Comparison of ENCODE assay signal across 19 cellular contexts in the genomic region with DNA sequence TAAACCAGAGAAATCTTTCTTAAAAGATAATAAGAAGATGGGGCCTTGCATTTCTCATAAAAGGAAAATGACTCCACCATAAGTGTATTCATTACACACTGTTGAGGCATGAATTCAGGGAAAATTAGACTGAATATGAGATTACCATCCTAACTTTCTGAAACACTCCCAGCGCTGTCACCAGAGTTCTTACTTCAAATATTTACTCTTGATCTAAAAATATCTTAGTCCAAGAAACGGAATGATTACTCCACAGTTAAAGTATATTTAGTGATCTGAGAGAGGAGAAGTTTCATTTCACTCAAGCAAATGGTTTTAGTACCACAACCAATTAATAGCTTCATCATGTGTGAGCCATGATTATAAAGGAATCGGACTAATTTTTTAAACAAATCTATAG.
A peak's percentile ranks its signal among the peaks of the same experiment; 100 is the strongest.
DNase-seq lines count a peak whose midpoint lies in the region; ATAC-seq and TF ChIP-seq lines count a peak whose summit lies in the region.
"Had no signal": no experiment of that assay in that cellular context is flagged by ENCODE, and none has a peak within 500 bp of the region (broad histone marks: within the 10 kb centered on the region; RNA-seq: fewer than 3 reads in every experiment).

No MANE protein-coding gene starts in this region.

- H3K4me1 ChIP-seq in osteoblast (ENCODE audit: insufficient read depth, low read length) (peaks cover 8% of the 10 kb centered on the region), upper lobe of left lung (peaks cover 8 to 17% (median 13%) of the 10 kb centered on the region in 4 donors)
- H3K4me1 ChIP-seq: colonic mucosa, spleen had no signal

- TF ChIP-seq CTCF in osteoblast (IDR thresholded peaks at IDR 0.05; ENCODE audit: extremely low read depth, low read depth, low read length) (no peak), upper lobe of left lung (IDR thresholded peaks at IDR 0.05) (no peak)

- H3K27ac ChIP-seq in osteoblast (ENCODE audit: low read depth, low read length) = peak overlapping the region; percentile 73
- peak overlapping the region in 3 of 4 donors; percentile 22 to 49 (median 35) for H3K27ac ChIP-seq in upper lobe of left lung
- H3K27ac ChIP-seq: colonic mucosa, psoas muscle, SJCRH30, spleen, suprapubic skin had no signal

- DNase-seq in GM04503 (ENCODE audit: low read depth) = peak; percentile 11
- DNase-seq in dedifferentiated amniotic fluid mesenchymal stem cell (ENCODE audit: extremely low spot score) = peak; percentile 34
- no peak for DNase-seq in osteoblast (ENCODE audit: insufficient read length, low spot score, missing footprints)
- DNase-seq in upper lobe of left lung = no peak
- no peak for DNase-seq in activated T-cell treated with anti-CD3 and anti-CD28 coated beads, Interleukin-2, amount 50 U/mL, for 48 hours
- no peak for DNase-seq in GF-D8 (lab: John Stamatoyannopoulos, UW)
- DNase-seq in C1 segment of cervical spinal cord (lab: John Stamatoyannopoulos, UW) = no peak
- DNase-seq: activated B cell treated with CpG ODN at 0.5 μM for 24 hours; activated CD4-positive, alpha-beta memory T cell treated with anti-CD3 and anti-CD28 coated beads, Interleukin-2, amount 10 ng/mL, durations not matched to agents 7 days and 5 days; activated naive CD4-positive, alpha-beta T cell treated with anti-CD3 and anti-CD28 coated beads, Interleukin-2, amount 50 U/mL, for 16 hours; colonic mucosa; GDM1; H9; NCI-H187 treated with DMSO at 0.1 percent for 48 hours; NCI-H226; psoas muscle; SJCRH30; spleen had no signal

- H3K36me3 ChIP-seq in osteoblast (ENCODE audit: insufficient read depth, low read length) (no peaks in the 10 kb centered on the region), upper lobe of left lung (no peaks in the 10 kb centered on the region)
- H3K36me3 ChIP-seq: colonic mucosa, SJCRH30, spleen, suprapubic skin had no signal

- H3K27me3 ChIP-seq in osteoblast (ENCODE audit: insufficient read depth, low read length) (no peaks in the 10 kb centered on the region), upper lobe of left lung (no peaks in the 10 kb centered on the region)
- H3K27me3 ChIP-seq: colonic mucosa, SJCRH30, spleen, suprapubic skin had no signal

- no peak overlapping the region for H3K4me3 ChIP-seq in osteoblast (ENCODE audit: insufficient read depth, low read length)
- H3K4me3 ChIP-seq in upper lobe of left lung = no peak overlapping the region
- H3K4me3 ChIP-seq: colonic mucosa, psoas muscle, SJCRH30, spleen, suprapubic skin had no signal

- 46 to 53% methylated on average over 3 of the region's 3 CpGs for WGBS in upper lobe of left lung, 2 donors

- H4K20me1 ChIP-seq in osteoblast (ENCODE audit: insufficient read depth, low read length) = no peaks in the 10 kb centered on the region

- TF ChIP-seq EP300 in upper lobe of left lung (IDR thresholded peaks at IDR 0.05) = no peak

- H2AFZ ChIP-seq in osteoblast (ENCODE audit: low read length) = no peak overlapping the region

- peak overlapping the region; percentile 9 for H3K4me2 ChIP-seq in osteoblast (ENCODE audit: insufficient read depth, low read length)

- no peak for TF ChIP-seq POLR2A in upper lobe of left lung (IDR thresholded peaks at IDR 0.05)

- no peaks in the 10 kb centered on the region for H3K9me3 ChIP-seq in osteoblast (ENCODE audit: low read depth, low read length)
- H3K9me3 ChIP-seq in upper lobe of left lung = no peaks in the 10 kb centered on the region
- H3K9me3 ChIP-seq: colonic mucosa, psoas muscle, SJCRH30, spleen, suprapubic skin had no signal

- H3K79me2 ChIP-seq in osteoblast (ENCODE audit: insufficient read depth, low read length) = no peaks in the 10 kb centered on the region

- no peak for ATAC-seq in upper lobe of left lung (ENCODE audit: low FRiP score in 2 of 2)

Comparison
In these comparisons a context has a peak if more than half of its experiments do, and no peak if none do; other contexts are left out.
1. DNase-seq: peak in GM04503 (single experiment) and dedifferentiated amniotic fluid mesenchymal stem cell (single experiment); none in osteoblast (single experiment), upper lobe of left lung (0 of 2), activated T-cell treated with anti-CD3 and anti-CD28 coated beads, Interleukin-2, amount 50 U/mL, for 48 hours (0 of 2), GF-D8 (single experiment) and C1 segment of cervical spinal cord (0 of 14).